In the genomic region with DNA sequence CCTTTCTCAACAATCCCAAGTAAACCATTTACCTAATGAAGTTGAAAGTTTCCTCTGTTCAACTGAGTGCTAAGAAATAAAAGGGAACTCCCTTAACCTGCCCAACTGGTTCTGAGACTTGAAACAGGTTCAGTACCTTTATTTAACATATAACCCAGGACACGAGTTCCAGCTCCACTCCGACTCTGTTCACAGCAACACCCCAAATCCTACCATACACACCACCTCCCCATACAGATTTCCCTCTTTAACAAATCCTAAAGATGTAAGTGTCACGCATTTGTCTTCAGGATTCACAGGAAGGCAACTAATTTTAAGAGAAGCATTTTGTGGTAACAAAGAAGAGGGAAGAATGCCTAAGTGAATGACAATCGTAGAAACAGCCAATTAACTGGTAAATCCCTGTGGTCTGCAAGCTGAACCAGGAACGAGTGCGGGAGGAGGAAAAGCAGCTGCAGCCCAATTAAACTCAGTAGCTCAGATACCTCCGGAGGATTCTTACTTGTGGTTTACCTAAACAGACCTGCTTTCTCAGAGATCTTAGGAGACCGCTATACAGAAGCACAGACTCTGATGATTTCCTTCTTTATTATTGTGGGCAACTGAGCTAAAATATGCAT, we compare ENCODE assay signal across 12 cellular contexts.
DNase-seq lines count a peak whose midpoint lies in the region; ATAC-seq and TF ChIP-seq lines count a peak whose summit lies in the region.
"Had no signal": no experiment of that assay in that cellular context is flagged by ENCODE, and none has a peak within 500 bp of the region (broad histone marks: within the 10 kb centered on the region; RNA-seq: fewer than 3 reads in every experiment).

No MANE protein-coding gene starts in this region.

- ATAC-seq in activated CD8-positive, alpha-beta T cell treated with anti-CD3 and anti-CD28 coated beads for 36 hours, result no peak
- no peak for ATAC-seq in HG03280 (IDR thresholded peaks at IDR 0.05; ENCODE audit: unreplicated experiment)
- ATAC-seq in naive thymus-derived CD4-positive, alpha-beta T cell, result no peak

- H3K4me3 Mint-ChIP-seq in activated CD8-positive, alpha-beta T cell treated with anti-CD3 and anti-CD28 coated beads for 36 hours, result no peak overlapping the region
- no peak overlapping the region for H3K4me3 Mint-ChIP-seq in naive thymus-derived CD4-positive, alpha-beta T cell
- H3K4me3 Mint-ChIP-seq: activated naive CD4-positive, alpha-beta T cell treated with anti-CD3 and anti-CD28 coated beads, Interleukin-2, amount 10 ng/mL, durations not matched to agents 7 days and 5 days had no signal

- H4K20me1 ChIP-seq in hepatocyte (ENCODE audit: insufficient read depth, poor library complexity, severe bottlenecking) (no peaks in the 10 kb centered on the region), neural cell (ENCODE audit: insufficient read depth) (no peaks in the 10 kb centered on the region)

- H3K36me3 ChIP-seq in hepatocyte (replicated peaks; ENCODE audit: insufficient read depth, low read depth) (no peaks in the 10 kb centered on the region), neural cell (ENCODE audit: insufficient read depth, low read length) (no peaks in the 10 kb centered on the region)
- H3K36me3 ChIP-seq in naive thymus-derived CD4-positive, alpha-beta T cell (ENCODE audit: control insufficient read depth in 2 of 3, insufficient read depth in 3 of 3, low read length in 3 of 3), result no peaks in the 10 kb centered on the region
- H3K36me3 ChIP-seq: right lobe of liver had no signal

- no peak overlapping the region for H3K9ac ChIP-seq in neural cell (ENCODE audit: low read length)

- no peaks in the 10 kb centered on the region for H3K4me1 Mint-ChIP-seq in activated CD8-positive, alpha-beta T cell treated with anti-CD3 and anti-CD28 coated beads for 36 hours (ENCODE audit: low read depth)
- no peaks in the 10 kb centered on the region for H3K4me1 Mint-ChIP-seq in naive thymus-derived CD4-positive, alpha-beta T cell
- H3K4me1 Mint-ChIP-seq: activated naive CD4-positive, alpha-beta T cell treated with anti-CD3 and anti-CD28 coated beads, Interleukin-2, amount 10 ng/mL, durations not matched to agents 7 days and 5 days had no signal

- DNase-seq in LNCaP clone FGC (ENCODE audit: low read depth) (peak; percentile 94), hepatocyte (ENCODE audit: low spot score) (peak; percentile 37), SKM-1 (lab: John Stamatoyannopoulos, UW; ENCODE audit: unreplicated experiment) (no peak)
- no peak for DNase-seq in activated CD8-positive, alpha-beta T cell treated with anti-CD3 and anti-CD28 coated beads for 36 hours
- no peak for DNase-seq in naive thymus-derived CD4-positive, alpha-beta T cell
- DNase-seq: activated CD4-positive, alpha-beta T cell treated with anti-CD3 and anti-CD28 coated beads, Interleukin-2, amount 50 U/mL, for 48 hours; activated naive CD4-positive, alpha-beta T cell treated with anti-CD3 and anti-CD28 coated beads, Interleukin-2, amount 10 ng/mL, durations not matched to agents 7 days and 5 days; GF-D8 had no signal

- H3K4me3 ChIP-seq in LNCaP clone FGC (ENCODE audit: low read depth, low read length) (peak overlapping the region; percentile 34), hepatocyte (no peak overlapping the region), neural cell (ENCODE audit: low read length) (peak overlapping the region; percentile 32)
- no peak overlapping the region for H3K4me3 ChIP-seq in naive thymus-derived CD4-positive, alpha-beta T cell (ENCODE audit: low read length)
- H3K4me3 ChIP-seq: right lobe of liver had no signal

- H3K9me2 ChIP-seq in hepatocyte (replicated peaks; ENCODE audit: insufficient read depth) (no peaks in the 10 kb centered on the region), neural cell (ENCODE audit: insufficient read depth, low read length) (no peaks in the 10 kb centered on the region)

- CTCF ChIA-PET in activated CD8-positive, alpha-beta T cell treated with anti-CD3 and anti-CD28 coated beads for 36 hours (lab: Charles Lee), result no interaction called here
- CTCF ChIA-PET in naive thymus-derived CD4-positive, alpha-beta T cell (lab: Charles Lee), result no interaction called here

- H3K9me3 ChIP-seq in hepatocyte (ENCODE audit: low read depth) (no peaks in the 10 kb centered on the region), neural cell (ENCODE audit: low read length) (no peaks in the 10 kb centered on the region)
- no peaks in the 10 kb centered on the region for H3K9me3 ChIP-seq in naive thymus-derived CD4-positive, alpha-beta T cell (ENCODE audit: control insufficient read depth in 2 of 3, low read length in 3 of 3)
- H3K9me3 ChIP-seq: right lobe of liver had no signal

- no peaks in the 10 kb centered on the region for H3K27me3 ChIP-seq in hepatocyte
- H3K27me3 ChIP-seq in neural cell (ENCODE audit: insufficient read depth, low read depth, low read length), result no peaks in the 10 kb centered on the region
- peaks cover 0 to 3% of the 10 kb centered on the region in 2 donors for H3K27me3 ChIP-seq in naive thymus-derived CD4-positive, alpha-beta T cell (ENCODE audit: control insufficient read depth in 2 of 2, insufficient read depth in 2 of 2, low read length in 2 of 2)
- H3K27me3 ChIP-seq: right lobe of liver had no signal

- no peaks in the 10 kb centered on the region for H3K9me3 Mint-ChIP-seq in activated CD8-positive, alpha-beta T cell treated with anti-CD3 and anti-CD28 coated beads for 36 hours
- peaks cover 0 to 1% (median 0%) of the 10 kb centered on the region in 11 donors for H3K9me3 Mint-ChIP-seq in naive thymus-derived CD4-positive, alpha-beta T cell
- H3K9me3 Mint-ChIP-seq: activated naive CD4-positive, alpha-beta T cell treated with anti-CD3 and anti-CD28 coated beads, Interleukin-2, amount 10 ng/mL, durations not matched to agents 7 days and 5 days had no signal

- 28% methylated on average over 8 of the region's 8 CpGs for WGBS in hepatocyte (ENCODE audit: low lambda C conversion rate, missing lambda C conversion rate)

- H3K27me3 Mint-ChIP-seq in activated CD8-positive, alpha-beta T cell treated with anti-CD3 and anti-CD28 coated beads for 36 hours, result peaks cover 14% of the 10 kb centered on the region
- peaks cover 18 to 35% (median 28%) of the 10 kb centered on the region in 5 donors for H3K27me3 Mint-ChIP-seq in naive thymus-derived CD4-positive, alpha-beta T cell

- H3K79me2 ChIP-seq in hepatocyte (no peaks in the 10 kb centered on the region), neural cell (replicated peaks; ENCODE audit: insufficient read depth, low read length) (no peaks in the 10 kb centered on the region)

- no peak for TF ChIP-seq EP300 in neural cell (conservative IDR thresholded peaks at IDR 0.05; ENCODE audit: poor library complexity, severe bottlenecking)

- H2AFZ ChIP-seq in hepatocyte (peak overlapping the region; percentile 43), neural cell (ENCODE audit: low read depth, low read length) (no peak overlapping the region)

- no peaks in the 10 kb centered on the region for H3K36me3 Mint-ChIP-seq in activated CD8-positive, alpha-beta T cell treated with anti-CD3 and anti-CD28 coated beads for 36 hours (ENCODE audit: low read depth)
- H3K36me3 Mint-ChIP-seq in naive thymus-derived CD4-positive, alpha-beta T cell, result no peaks in the 10 kb centered on the region
- H3K36me3 Mint-ChIP-seq: activated naive CD4-positive, alpha-beta T cell treated with anti-CD3 and anti-CD28 coated beads, Interleukin-2, amount 10 ng/mL, durations not matched to agents 7 days and 5 days had no signal

- TF ChIP-seq RAD21 in neural cell (conservative IDR thresholded peaks at IDR 0.05), result no peak

- no peak for TF ChIP-seq CTCF in C4-2B (conservative IDR thresholded peaks at IDR 0.05)
- TF ChIP-seq CTCF in LNCaP clone FGC (IDR thresholded peaks at IDR 0.05; ENCODE audit: control insufficient read depth, extremely low read depth, insufficient read depth), result no peak
- no peak for TF ChIP-seq CTCF in hepatocyte (IDR thresholded peaks at IDR 0.05; ENCODE audit: poor library complexity)
- no peak for TF ChIP-seq CTCF in neural cell (IDR thresholded peaks at IDR 0.05; ENCODE audit: poor library complexity, severe bottlenecking)
- no peak for TF ChIP-seq CTCF in activated CD8-positive, alpha-beta T cell treated with anti-CD3 and anti-CD28 coated beads for 36 hours (IDR thresholded peaks at IDR 0.05)

- no peaks in the 10 kb centered on the region for H3F3A ChIP-seq in neural cell (ENCODE audit: insufficient read depth, low read length, poor library complexity, severe bottlenecking)

- H3K4me1 ChIP-seq in hepatocyte (ENCODE audit: insufficient read depth), result peaks cover 23% of the 10 kb centered on the region
- no peaks in the 10 kb centered on the region for H3K4me1 ChIP-seq in naive thymus-derived CD4-positive, alpha-beta T cell (ENCODE audit: control insufficient read depth in 2 of 2, insufficient read depth in 2 of 2, low read length in 2 of 2)

- no peak overlapping the region for H3K27ac Mint-ChIP-seq in activated CD8-positive, alpha-beta T cell treated with anti-CD3 and anti-CD28 coated beads for 36 hours
- H3K27ac Mint-ChIP-seq in naive thymus-derived CD4-positive, alpha-beta T cell, result no peak overlapping the region
- H3K27ac Mint-ChIP-seq: activated naive CD4-positive, alpha-beta T cell treated with anti-CD3 and anti-CD28 coated beads, Interleukin-2, amount 10 ng/mL, durations not matched to agents 7 days and 5 days had no signal

- H3K27ac ChIP-seq in C4-2B, result peak overlapping the region; percentile 75
- H3K27ac ChIP-seq in hepatocyte, result peak overlapping the region; percentile 62
- H3K27ac ChIP-seq in neural cell (ENCODE audit: low read length), result no peak overlapping the region
- no peak overlapping the region for H3K27ac ChIP-seq in naive thymus-derived CD4-positive, alpha-beta T cell (ENCODE audit: low read depth, low read length)

- intact Hi-C loops in activated CD8-positive, alpha-beta T cell treated with anti-CD3 and anti-CD28 coated beads for 36 hours (cut with micrococcal nuclease), result no loop called here
- intact Hi-C loops in naive thymus-derived CD4-positive, alpha-beta T cell (cut with micrococcal nuclease), result no loop called here

- H3K4me2 ChIP-seq in hepatocyte (peak overlapping the region; percentile 62), neural cell (ENCODE audit: low read length) (peak overlapping the region; percentile 22)

- POLR2A ChIA-PET in activated CD8-positive, alpha-beta T cell treated with anti-CD3 and anti-CD28 coated beads for 36 hours (lab: Charles Lee), result no interaction called here
- POLR2A ChIA-PET in naive thymus-derived CD4-positive, alpha-beta T cell (lab: Charles Lee), result no interaction called here

TF ChIP-seq in neural cell, 6 proteins besides CTCF, POLR2A, EP300 and RAD21 (continues in another document):
- no peak for TF ChIP-seq EZH2 (IDR thresholded peaks at IDR 0.05; ENCODE audit: borderline replicate concordance, insufficient read depth, low read length, poor library complexity, severe bottlenecking)

Comparison
In these comparisons a context has a peak if more than half of its experiments do, and no peak if none do; other contexts are left out.
1. H3K27ac ChIP-seq: peak in C4-2B (single experiment) and hepatocyte (single experiment); none in neural cell (single experiment) and naive thymus-derived CD4-positive, alpha-beta T cell (single experiment).
2. DNase-seq: peak in LNCaP clone FGC (single experiment) and hepatocyte (single experiment); none in activated CD8-positive, alpha-beta T cell treated with anti-CD3 and anti-CD28 coated beads for 36 hours (single experiment), SKM-1 (single experiment) and naive thymus-derived CD4-positive, alpha-beta T cell (0 of 9).
3. H3K4me3 ChIP-seq: peak in LNCaP clone FGC (single experiment) and neural cell (single experiment); none in hepatocyte (single experiment) and naive thymus-derived CD4-positive, alpha-beta T cell (single experiment).